18 cellular contexts compared by ENCODE assay signal in genomic region chr3:171837698-171838097, GRCh38. TPM values are rescaled to one million over a fixed set of nuclear protein-coding genes. Genes with fewer than 3 reads are reported as not detected.
A peak's percentile ranks its signal among the peaks of the same experiment; 100 is the strongest.
DNase-seq lines count a peak whose midpoint lies in the region; FAIRE-seq and TF ChIP-seq lines count a peak whose summit lies in the region.
"Had no signal": no experiment of that assay in that cellular context is flagged by ENCODE, and none has a peak within 500 bp of the region (broad histone marks: within the 10 kb centered on the region; RNA-seq: fewer than 3 reads in every experiment).

No MANE protein-coding gene starts in this region.

- no peaks in the 10 kb centered on the region for H3K36me3 Mint-ChIP-seq in activated T-cell treated with anti-CD3 and anti-CD28 coated beads, Interleukin-2, amount 50 U/mL, for 24 hours (ENCODE audit: low read depth)

- no peak overlapping the region for H3K27ac Mint-ChIP-seq in activated T-cell treated with anti-CD3 and anti-CD28 coated beads, Interleukin-2, amount 50 U/mL, for 24 hours
- H3K27ac Mint-ChIP-seq: activated CD8-positive, alpha-beta T cell treated with anti-CD3 and anti-CD28 coated beads for 36 hours; CD4-positive, alpha-beta T cell had no signal

- H3K79me2 ChIP-seq in endothelial cell of umbilical vein (ENCODE audit: control insufficient read depth, insufficient read depth, low read length): no peaks in the 10 kb centered on the region

- no peak for TF ChIP-seq POLR2A in endothelial cell of umbilical vein (IDR thresholded peaks at IDR 0.05; ENCODE audit: low read depth, low read length)

- H3K9me3 ChIP-seq in ascending aorta: no peaks in the 10 kb centered on the region
- no peaks in the 10 kb centered on the region for H3K9me3 ChIP-seq in endothelial cell of umbilical vein (replicated peaks; ENCODE audit: control insufficient read depth, insufficient read depth, low read length)
- no peaks in the 10 kb centered on the region for H3K9me3 ChIP-seq in neuronal stem cell (replicated peaks in 1 of 2; ENCODE audit: control insufficient read depth in 2 of 2, insufficient read depth in 1 of 2, low read depth in 1 of 2, low read length in 2 of 2)
- no peaks in the 10 kb centered on the region for H3K9me3 ChIP-seq in tibial artery
- H3K9me3 ChIP-seq: Peyer's patch had no signal

- H2BK15ac ChIP-seq in neuronal stem cell (ENCODE audit: low read length): no peak overlapping the region

- H2AK5ac ChIP-seq in neuronal stem cell (ENCODE audit: low read depth, low read length): no peak overlapping the region

- H3K9me3 Mint-ChIP-seq in activated T-cell treated with anti-CD3 and anti-CD28 coated beads, Interleukin-2, amount 50 U/mL, for 24 hours: no peaks in the 10 kb centered on the region
- H3K9me3 Mint-ChIP-seq: activated CD8-positive, alpha-beta T cell treated with anti-CD3 and anti-CD28 coated beads for 36 hours; CD4-positive, alpha-beta T cell had no signal

- POLR2A ChIA-PET in endothelial cell of umbilical vein (lab: Charles Lee): interaction anchor here (1.2 kb wide), 1 partner anchor 24 kb away, joined by 5 read pairs; no protein-coding TSS in a partner anchor

- FAIRE-seq in endothelial cell of umbilical vein (lab: Jason Lieb, UNC): no peak
- FAIRE-seq: frontal cortex had no signal

- dilution Hi-C loops in endothelial cell of umbilical vein (cut with MboI; ENCODE audit: extremely low pct_ligation_motif_present, low sequenced_read_pairs): no loop called here

- BruUV-seq in endothelial cell of umbilical vein (replicated peaks; lab: Mats Ljungman, UMichigan): TSS peak; percentile 51

- intact Hi-C loops in ascending aorta (cut with DNase I) (no loop called here), endothelial cell of umbilical vein (cut with micrococcal nuclease) (loop anchor here (1.0 kb wide), 2 partner anchors 26 to 37 kb away; no protein-coding TSS in a partner anchor), tibial artery (cut with DNase I; ENCODE audit: low total_unique reads) (no loop called here)

- peak overlapping the region; percentile 64 for H3K4me2 ChIP-seq in endothelial cell of umbilical vein (ENCODE audit: insufficient read depth, low read length)
- no peak overlapping the region for H3K4me2 ChIP-seq in neuronal stem cell (ENCODE audit: insufficient read depth, low read length, poor library complexity, severe bottlenecking)

- no peak for TF ChIP-seq CTCF in ascending aorta (IDR thresholded peaks at IDR 0.05)
- TF ChIP-seq CTCF in endothelial cell of umbilical vein (IDR thresholded peaks at IDR 0.05; ENCODE audit: extremely low read depth in 1 of 2, insufficient read depth in 1 of 2, low read depth in 1 of 2, low read length in 2 of 2): no peak
- TF ChIP-seq CTCF in tibial artery (IDR thresholded peaks at IDR 0.05): no peak

- H2BK12ac ChIP-seq in neuronal stem cell (ENCODE audit: low read length): no peak overlapping the region

- H3K14ac ChIP-seq in neuronal stem cell (ENCODE audit: low read length): no peak overlapping the region

- no peak overlapping the region for H4K91ac ChIP-seq in neuronal stem cell (ENCODE audit: low read depth, low read length, poor library complexity)

- DNase-seq in ascending aorta (ENCODE audit: low spot score in 2 of 2) (no peak), endothelial cell of umbilical vein (ENCODE audit: low read depth, low spot score) (no peak), neuronal stem cell (ENCODE audit: low spot score) (no peak), tibial artery (no peak), glomerular visceral epithelial cell (ENCODE audit: extremely low spot score) (no peak), GF-D8 (lab: John Stamatoyannopoulos, UW) (no peak)
- DNase-seq in activated T-cell treated with anti-CD3 and anti-CD28 coated beads, Interleukin-2, amount 50 U/mL, for 24 hours: no peak
- DNase-seq: activated CD8-positive, alpha-beta T cell treated with anti-CD3 and anti-CD28 coated beads for 36 hours; activated effector memory CD4-positive, alpha-beta T cell treated with anti-CD3 and anti-CD28 coated beads, Interleukin-2, amount 50 U/mL, for 16 hours; CD4-positive, alpha-beta T cell; effector CD4-positive, alpha-beta T cell; H7; NCI-H748 treated with DMSO at 0.1 percent for 48 hours; Peyer's patch; stimulated activated CD4-positive, alpha-beta T cell treated with anti-CD3 and anti-CD28 coated beads, Interleukin-1b, Interleukin-23, amount 100 ng/mL, for 48 hours had no signal

- H3K9ac ChIP-seq in endothelial cell of umbilical vein (replicated peaks; ENCODE audit: extremely low read depth, insufficient read depth, low read length) (peak overlapping the region; percentile 70), neuronal stem cell (ENCODE audit: low read depth, low read length, poor library complexity) (no peak overlapping the region)

- H3K4me3 ChIP-seq in ascending aorta (peak overlapping the region in 1 of 2 donors; percentile 40), endothelial cell of umbilical vein (replicated peaks in 1 of 3; ENCODE audit: insufficient read depth in 1 of 3, low read depth in 1 of 3, low read length in 3 of 3) (no peak overlapping the region), neuronal stem cell (ENCODE audit: low read length in 2 of 2) (no peak overlapping the region), tibial artery (peak overlapping the region in 1 of 2 donors; percentile 31)
- H3K4me3 ChIP-seq: Peyer's patch had no signal

- no peaks in the 10 kb centered on the region for H3K36me3 ChIP-seq in ascending aorta
- no peaks in the 10 kb centered on the region for H3K36me3 ChIP-seq in endothelial cell of umbilical vein (ENCODE audit: control insufficient read depth in 2 of 2, extremely low read depth in 1 of 2, insufficient read depth in 2 of 2, low read length in 2 of 2)
- no peaks in the 10 kb centered on the region for H3K36me3 ChIP-seq in neuronal stem cell (replicated peaks in 1 of 2; ENCODE audit: control insufficient read depth in 2 of 2, insufficient read depth in 2 of 2, low read length in 2 of 2)
- H3K36me3 ChIP-seq in tibial artery: no peaks in the 10 kb centered on the region
- H3K36me3 ChIP-seq: Peyer's patch had no signal

- no peak overlapping the region for H2BK120ac ChIP-seq in neuronal stem cell (ENCODE audit: low read depth, low read length)

- no peak overlapping the region for H4K8ac ChIP-seq in neuronal stem cell (ENCODE audit: low read depth, low read length)

- H3K27ac ChIP-seq in ascending aorta (peak overlapping the region; percentile 31 to 47), endothelial cell of umbilical vein (ENCODE audit: insufficient read depth, low read depth, low read length) (peak overlapping the region; percentile 77), neuronal stem cell (replicated peaks; ENCODE audit: low read length) (no peak overlapping the region), tibial artery (peak overlapping the region; percentile 69)

- H3K27me3 Mint-ChIP-seq in activated T-cell treated with anti-CD3 and anti-CD28 coated beads, Interleukin-2, amount 50 U/mL, for 24 hours: peaks cover 7% of the 10 kb centered on the region
- H3K27me3 Mint-ChIP-seq: CD4-positive, alpha-beta T cell had no signal

- CTCF ChIA-PET in endothelial cell of umbilical vein (lab: Charles Lee): interaction anchor here (0.6 to 3.4 kb wide), 5 partner anchors 8 to 876 kb away, joined by 3 to 12 read pairs (median 4); no protein-coding TSS in a partner anchor

- H2AFZ ChIP-seq in endothelial cell of umbilical vein (ENCODE audit: low read depth, low read length): peak overlapping the region; percentile 81
- peak overlapping the region; percentile 85 for H2AFZ ChIP-seq in neuronal stem cell (ENCODE audit: low read length)

- H3K23ac ChIP-seq in neuronal stem cell (ENCODE audit: low read depth, low read length, poor library complexity): no peak overlapping the region

- H3K4ac ChIP-seq in neuronal stem cell (ENCODE audit: low read length): no peak overlapping the region

- no peaks in the 10 kb centered on the region for H3K27me3 ChIP-seq in ascending aorta
- H3K27me3 ChIP-seq in endothelial cell of umbilical vein (ENCODE audit: control insufficient read depth in 2 of 2, insufficient read depth in 2 of 2, low read length in 2 of 2): no peaks in the 10 kb centered on the region
- H3K27me3 ChIP-seq in neuronal stem cell (ENCODE audit: control insufficient read depth in 3 of 3, insufficient read depth in 3 of 3, low read depth in 1 of 3, low read length in 3 of 3): no peaks in the 10 kb centered on the region
- no peaks in the 10 kb centered on the region for H3K27me3 ChIP-seq in tibial artery
- H3K27me3 ChIP-seq: Peyer's patch had no signal

- no peaks in the 10 kb centered on the region for H3K9me1 ChIP-seq in endothelial cell of umbilical vein (replicated peaks; ENCODE audit: control insufficient read depth, extremely low read depth, insufficient read depth, low read length)

- no peak overlapping the region for H3K18ac ChIP-seq in neuronal stem cell (ENCODE audit: low read length)

- no peak overlapping the region for H3K4me3 Mint-ChIP-seq in activated T-cell treated with anti-CD3 and anti-CD28 coated beads, Interleukin-2, amount 50 U/mL, for 24 hours
- H3K4me3 Mint-ChIP-seq: activated CD8-positive, alpha-beta T cell treated with anti-CD3 and anti-CD28 coated beads for 36 hours; CD4-positive, alpha-beta T cell had no signal

- H3K4me1 ChIP-seq in ascending aorta (no peaks in the 10 kb centered on the region), endothelial cell of umbilical vein (ENCODE audit: control insufficient read depth, extremely low read depth, insufficient read depth, low read length) (peaks cover 60% of the 10 kb centered on the region), neuronal stem cell (ENCODE audit: control insufficient read depth in 2 of 2, insufficient read depth in 1 of 2, low read depth in 1 of 2, low read length in 2 of 2) (peaks cover 2 to 35% of the 10 kb centered on the region in 2 donors), tibial artery (peaks cover 0 to 57% (median 8%) of the 10 kb centered on the region in 4 donors)

- no peaks in the 10 kb centered on the region for H3K4me1 Mint-ChIP-seq in activated T-cell treated with anti-CD3 and anti-CD28 coated beads, Interleukin-2, amount 50 U/mL, for 24 hours (ENCODE audit: low read depth)

- H3K79me1 ChIP-seq in neuronal stem cell (ENCODE audit: low read depth, low read length): no peaks in the 10 kb centered on the region

- no peaks in the 10 kb centered on the region for H4K20me1 ChIP-seq in endothelial cell of umbilical vein (replicated peaks; ENCODE audit: control insufficient read depth, extremely low read depth, insufficient read depth, low read length)

- no peak overlapping the region for H2BK5ac ChIP-seq in neuronal stem cell (ENCODE audit: low read length)

RNA-seq across cellular contexts. Expression of gene TMEM212, which starts 5.5 kb away (rescaled TPM):
- total RNA-seq in ascending aorta (not detected), endothelial cell of umbilical vein (not detected in 2 replicates)
- 0.14 TPM in 1 of 2 replicates, not detected in the other for polyA plus RNA-seq in endothelial cell of umbilical vein
- polyA plus RNA-seq in endothelial cell of umbilical vein (2011; cell fraction: cytosol; rRNA removed): not detected in 2 replicates
- polyA plus RNA-seq in endothelial cell of umbilical vein (2011; cell fraction: nucleus; rRNA removed): 0.11 TPM in 1 of 2 replicates, not detected in the other
- not detected in 2 replicates for polyA plus RNA-seq in endothelial cell of umbilical vein (2012)
- polyA minus RNA-seq in endothelial cell of umbilical vein: not detected in 2 replicates
- not detected for polyA minus RNA-seq in endothelial cell of umbilical vein (2011; cell fraction: cytosol; rRNA and poly(A)+ RNA removed)
- 0.91 and 1.3 TPM in 2 replicates for polyA minus RNA-seq in endothelial cell of umbilical vein (2011; cell fraction: nucleus; rRNA and poly(A)+ RNA removed)
- polyA plus RNA-seq in neuronal stem cell (2013, experiment 1 of 2): not detected
- not detected for polyA plus RNA-seq in neuronal stem cell (2013, experiment 2 of 2)
- total RNA-seq: activated CD8-positive, alpha-beta T cell treated with anti-CD3 and anti-CD28 coated beads for 36 hours; aorta; CD4-positive, alpha-beta T cell; frontal cortex; H7; Peyer's patch; ureter had no signal
- polyA plus RNA-seq: aorta had no signal

RNA-seq across cellular contexts. Expression of gene PLD1, which starts 27.4 kb away (rescaled TPM):
- 8.8 TPM for total RNA-seq in ascending aorta
- total RNA-seq in endothelial cell of umbilical vein: 75.6 and 108 TPM in 2 replicates
- 35.7 and 42.0 TPM in 2 replicates for polyA plus RNA-seq in endothelial cell of umbilical vein
- polyA plus RNA-seq in endothelial cell of umbilical vein (2011; cell fraction: cytosol; rRNA removed): 33.4 and 33.6 TPM in 2 replicates
- 169 and 198 TPM in 2 replicates for polyA plus RNA-seq in endothelial cell of umbilical vein (2011; cell fraction: nucleus; rRNA removed)
- polyA plus RNA-seq in endothelial cell of umbilical vein (2012): 32.5 and 45.4 TPM in 2 replicates
- polyA minus RNA-seq in endothelial cell of umbilical vein: 168 and 217 TPM in 2 replicates
- polyA minus RNA-seq in endothelial cell of umbilical vein (2011; cell fraction: cytosol; rRNA and poly(A)+ RNA removed): 10.1 TPM
- polyA minus RNA-seq in endothelial cell of umbilical vein (2011; cell fraction: nucleus; rRNA and poly(A)+ RNA removed): 352 and 548 TPM in 2 replicates
- polyA plus RNA-seq in neuronal stem cell (2013, experiment 1 of 2): 1.6 TPM
- 0.36 TPM for polyA plus RNA-seq in neuronal stem cell (2013, experiment 2 of 2)
